ENCODE assay signal across 8 cellular contexts in the genomic region with DNA sequence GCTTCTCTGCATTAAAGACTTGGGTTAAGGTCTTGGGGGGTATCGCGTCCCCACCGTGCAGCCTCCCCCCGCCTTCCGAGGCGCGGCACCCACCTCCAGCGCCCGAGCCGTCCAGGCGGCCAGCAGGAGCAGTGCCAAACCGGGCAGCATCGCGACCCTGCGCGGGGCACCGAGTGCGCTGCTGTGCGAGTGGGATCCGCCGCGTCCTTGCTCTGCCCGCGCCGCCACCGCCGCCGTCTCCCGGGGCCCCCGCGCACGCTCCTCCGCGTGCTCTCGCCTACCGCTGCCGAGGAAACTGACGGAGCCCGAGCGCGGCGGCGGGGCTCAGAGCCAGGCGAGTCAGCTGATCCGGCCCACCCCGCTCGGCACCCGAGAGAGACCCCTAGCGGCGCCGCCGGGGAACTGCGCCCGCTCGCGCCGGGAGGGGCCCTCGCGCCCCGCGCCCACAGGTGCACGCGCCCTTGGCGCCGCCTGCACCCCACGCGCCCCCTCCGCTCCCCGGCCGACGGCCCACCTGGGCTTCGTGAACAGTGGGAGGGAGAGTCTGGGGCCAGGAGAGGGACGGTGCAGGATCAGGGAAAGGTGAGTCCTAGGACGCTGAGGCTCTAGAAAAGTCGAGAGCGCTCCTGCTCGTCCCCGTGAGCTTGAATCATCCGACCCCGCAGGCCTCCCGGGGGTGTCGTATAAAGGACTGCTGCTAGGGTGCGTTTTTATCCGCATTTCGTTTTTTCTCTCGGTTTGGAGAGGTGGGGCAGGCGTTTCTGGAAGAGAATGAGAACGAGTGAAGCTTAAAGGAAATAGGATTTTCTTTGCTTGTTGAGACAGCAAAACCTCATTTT. TPM values are rescaled to one million over a fixed set of nuclear protein-coding genes. Genes with fewer than 3 reads are reported as not detected.
DNase-seq lines count a peak whose midpoint lies in the region; ATAC-seq and TF ChIP-seq lines count a peak whose summit lies in the region.

Gene APP (minus strand): TSS at position 300 of the 839 bp plus-strand sequence. CDS start 150 bp downstream, at position 150.

- H3K27ac Mint-ChIP-seq in Calu3 (ENCODE audit: unreplicated experiment) = peak within 1 kb of the TSS; percentile 53
- peak within 1 kb of the TSS; percentile 78 for H3K27ac Mint-ChIP-seq in activated T-helper 2 cell treated with anti-CD3 and anti-CD28 coated beads, Interferon-gamma antibody, Interleukin-2, Interleukin-4, amounts not matched to agents 10 μg/mL and 5 μg/mL and 100 μg/mL, durations not matched to agents 14 hours and 24 hours and 36 hours
- H3K27ac Mint-ChIP-seq in natural killer cell treated with Interleukin-12 subunit alpha and Interleukin-12 subunit beta and Interleukin-15 and Interleukin-18, amount 100 ng/mL, for 72 hours = peak within 1 kb of the TSS in 1 of 2 donors; percentile 57

- H3K27me3 Mint-ChIP-seq in Calu3 (ENCODE audit: unreplicated experiment) = no peaks in the 10 kb centered on the region
- peaks cover 6% of the 10 kb centered on the region for H3K27me3 Mint-ChIP-seq in activated T-helper 2 cell treated with anti-CD3 and anti-CD28 coated beads, Interferon-gamma antibody, Interleukin-2, Interleukin-4, amounts not matched to agents 10 μg/mL and 5 μg/mL and 100 μg/mL, durations not matched to agents 14 hours and 24 hours and 36 hours (ENCODE audit: low read depth)
- peaks cover 27 to 56% of the 10 kb centered on the region in 2 donors for H3K27me3 Mint-ChIP-seq in natural killer cell treated with Interleukin-12 subunit alpha and Interleukin-12 subunit beta and Interleukin-15 and Interleukin-18, amount 100 ng/mL, for 72 hours

- TF ChIP-seq POLR2A in Peyer's patch (IDR thresholded peaks at IDR 0.05) = peak; percentile 78 to 89

- H3K27ac ChIP-seq in Peyer's patch = peak within 1 kb of the TSS; percentile 72 to 86 (median 84)

- ATAC-seq in GM21367 (IDR thresholded peaks at IDR 0.05; ENCODE audit: unreplicated experiment) = peak; percentile 71
- ATAC-seq in natural killer cell treated with Interleukin-12 subunit alpha and Interleukin-12 subunit beta and Interleukin-15 and Interleukin-18, amount 100 ng/mL, for 72 hours = peak; percentile 88 to 95

- no peaks in the 10 kb centered on the region for H3K36me3 ChIP-seq in Peyer's patch

- DNase-seq in Calu3 (peak; percentile 88), HUDEP-2 (lab: John Stamatoyannopoulos, UW; ENCODE audit: unreplicated experiment in 76 of 76) (peak in 72 of 76 experiments; percentile 24 to 92 (median 78)), Peyer's patch (peak; percentile 69 to 93 (median 92)), fibroblast of peridontal ligament (ENCODE audit: extremely low read depth) (peak; percentile 63)
- DNase-seq in activated T-helper 2 cell treated with anti-CD3 and anti-CD28 coated beads, Interferon-gamma antibody, Interleukin-2, Interleukin-4, amounts not matched to agents 10 μg/mL and 5 μg/mL and 100 μg/mL, durations not matched to agents 14 hours and 24 hours and 36 hours (ENCODE audit: low spot score) = peak; percentile 86
- peak; percentile 88 for DNase-seq in natural killer cell treated with Interleukin-12 subunit alpha and Interleukin-12 subunit beta and Interleukin-15 and Interleukin-18, amount 100 ng/mL, for 72 hours (ENCODE audit: low spot score)
- DNase-seq in stimulated activated naive CD4-positive, alpha-beta T cell treated with Interleukin-2 at 50 U/mL for 16 hours (lab: John Stamatoyannopoulos, UW) = peak; percentile 77

- H3K9me3 ChIP-seq in Peyer's patch = no peaks in the 10 kb centered on the region

- H3K4me1 ChIP-seq in Peyer's patch = peaks cover 0 to 10% (median 0%) of the 10 kb centered on the region in 4 donors

- H3K4me1 Mint-ChIP-seq in Calu3 (ENCODE audit: low read depth, unreplicated experiment) = peaks cover 21% of the 10 kb centered on the region
- peaks cover 35% of the 10 kb centered on the region for H3K4me1 Mint-ChIP-seq in activated T-helper 2 cell treated with anti-CD3 and anti-CD28 coated beads, Interferon-gamma antibody, Interleukin-2, Interleukin-4, amounts not matched to agents 10 μg/mL and 5 μg/mL and 100 μg/mL, durations not matched to agents 14 hours and 24 hours and 36 hours (ENCODE audit: low read depth)
- H3K4me1 Mint-ChIP-seq in natural killer cell treated with Interleukin-12 subunit alpha and Interleukin-12 subunit beta and Interleukin-15 and Interleukin-18, amount 100 ng/mL, for 72 hours (ENCODE audit: low read depth in 2 of 2) = peaks cover 17 to 20% of the 10 kb centered on the region in 2 donors

- H3K36me3 Mint-ChIP-seq in Calu3 (ENCODE audit: insufficient read depth, unreplicated experiment) = peaks cover 54% of the 10 kb centered on the region
- H3K36me3 Mint-ChIP-seq in activated T-helper 2 cell treated with anti-CD3 and anti-CD28 coated beads, Interferon-gamma antibody, Interleukin-2, Interleukin-4, amounts not matched to agents 10 μg/mL and 5 μg/mL and 100 μg/mL, durations not matched to agents 14 hours and 24 hours and 36 hours (ENCODE audit: low read depth) = peaks cover 6% of the 10 kb centered on the region
- no peaks in the 10 kb centered on the region for H3K36me3 Mint-ChIP-seq in natural killer cell treated with Interleukin-12 subunit alpha and Interleukin-12 subunit beta and Interleukin-15 and Interleukin-18, amount 100 ng/mL, for 72 hours

- BruUV-seq in Calu3 (replicated peaks; lab: Mats Ljungman, UMichigan) = TSS peak; percentile 44

- H3K4me3 ChIP-seq in Peyer's patch = peak within 1 kb of the TSS; percentile 62 to 89 (median 84)

- H3K9me3 Mint-ChIP-seq in Calu3 (ENCODE audit: low read depth, unreplicated experiment) = no peaks in the 10 kb centered on the region
- no peaks in the 10 kb centered on the region for H3K9me3 Mint-ChIP-seq in activated T-helper 2 cell treated with anti-CD3 and anti-CD28 coated beads, Interferon-gamma antibody, Interleukin-2, Interleukin-4, amounts not matched to agents 10 μg/mL and 5 μg/mL and 100 μg/mL, durations not matched to agents 14 hours and 24 hours and 36 hours
- no peaks in the 10 kb centered on the region for H3K9me3 Mint-ChIP-seq in natural killer cell treated with Interleukin-12 subunit alpha and Interleukin-12 subunit beta and Interleukin-15 and Interleukin-18, amount 100 ng/mL, for 72 hours

- TF ChIP-seq CTCF in Calu3 (IDR thresholded peaks at IDR 0.05; ENCODE audit: unreplicated experiment) = peak; percentile 90
- peak; percentile 88 to 99 (median 95) for TF ChIP-seq CTCF in Peyer's patch (IDR thresholded peaks at IDR 0.05)

- H3K4me3 Mint-ChIP-seq in Calu3 (ENCODE audit: low read depth, unreplicated experiment) = peak within 1 kb of the TSS; percentile 93
- H3K4me3 Mint-ChIP-seq in activated T-helper 2 cell treated with anti-CD3 and anti-CD28 coated beads, Interferon-gamma antibody, Interleukin-2, Interleukin-4, amounts not matched to agents 10 μg/mL and 5 μg/mL and 100 μg/mL, durations not matched to agents 14 hours and 24 hours and 36 hours (ENCODE audit: low read depth) = peak within 1 kb of the TSS; percentile 94
- H3K4me3 Mint-ChIP-seq in natural killer cell treated with Interleukin-12 subunit alpha and Interleukin-12 subunit beta and Interleukin-15 and Interleukin-18, amount 100 ng/mL, for 72 hours = peak within 1 kb of the TSS; percentile 77

- CTCF ChIA-PET in Calu3 (lab: Charles Lee) = no interaction called here

- no peaks in the 10 kb centered on the region for H3K27me3 ChIP-seq in Peyer's patch

- intact Hi-C loops in Calu3 (cut with micrococcal nuclease; ENCODE audit: unreplicated experiment) = no loop called here
- intact Hi-C loops in activated T-helper 2 cell treated with anti-CD3 and anti-CD28 coated beads, Interferon-gamma antibody, Interleukin-2, Interleukin-4, amounts not matched to agents 10 μg/mL and 5 μg/mL and 100 μg/mL, durations not matched to agents 14 hours and 24 hours and 36 hours (cut with micrococcal nuclease) = loop anchor here (2.0 to 5.0 kb wide), 3 partner anchors 288 to 562 kb away; partner anchors contain the start of genes ATP5PF and GABPA

RNA-seq across cellular contexts. Expression of gene APP, which starts in this region (rescaled TPM):
- total RNA-seq in Calu3 (2022) (534 and 566 TPM in 2 replicates), Peyer's patch (100 to 1,000 TPM; 209 to 297 (median 240) TPM)
- 85.7 and 86.5 TPM in 2 replicates for total RNA-seq in activated T-helper 2 cell treated with anti-CD3 and anti-CD28 coated beads, Interferon-gamma antibody, Interleukin-2, Interleukin-4, amounts not matched to agents 10 μg/mL and 5 μg/mL and 100 μg/mL, durations not matched to agents 14 hours and 24 hours and 36 hours
- 1 to 10 TPM; 6.1 to 7.8 TPM for total RNA-seq in natural killer cell treated with Interleukin-12 subunit alpha and Interleukin-12 subunit beta and Interleukin-15 and Interleukin-18, amount 100 ng/mL, for 72 hours

Comparison
In these comparisons a context has a peak if more than half of its experiments do, and no peak if none do; other contexts are left out.
1. Peak in every context shown above with its lines: DNase-seq, ATAC-seq, H3K4me3 ChIP-seq and H3K27ac ChIP-seq.